8 cellular contexts compared by ENCODE assay signal in genomic region chr15:81286626-81287081, GRCh38.
DNase-seq lines count a peak whose midpoint lies in the region; ATAC-seq and TF ChIP-seq lines count a peak whose summit lies in the region.
"Not testable (repeated sequence)": the region's sequence is repeated elsewhere in the genome, so short reads cannot be mapped to it uniquely, and the experiment has no call there.

No MANE protein-coding gene starts in this region.

- H3K4me2 ChIP-seq in DOHH2 (ENCODE audit: low read length) (peak overlapping the region; percentile 68), SU-DHL-6 (ENCODE audit: low read depth, low read length, poor library complexity, severe bottlenecking) (peak overlapping the region; percentile 48)

- H3K4me1 Mint-ChIP-seq in activated naive CD8-positive, alpha-beta T cell treated with anti-CD3 and anti-CD28 coated beads, Interleukin-2, amount 50 U/mL, for 24 hours = peaks cover 78% of the 10 kb centered on the region
- peaks cover 59% of the 10 kb centered on the region for H3K4me1 Mint-ChIP-seq in memory B cell
- peaks cover 85% of the 10 kb centered on the region for H3K4me1 Mint-ChIP-seq in stimulated activated naive CD8-positive, alpha-beta T cell treated with anti-CD3 and anti-CD28 coated beads, Interleukin-15, amount 100 ng/mL, for 72 hours

- peak; percentile 50 for ATAC-seq in GM19467 (IDR thresholded peaks at IDR 0.05; ENCODE audit: unreplicated experiment)
- ATAC-seq in HG03342 (IDR thresholded peaks at IDR 0.05; ENCODE audit: unreplicated experiment) = peak; percentile 47
- ATAC-seq in activated naive CD8-positive, alpha-beta T cell treated with anti-CD3 and anti-CD28 coated beads, Interleukin-2, amount 50 U/mL, for 24 hours = peak; percentile 80
- peak; percentile 86 for ATAC-seq in memory B cell (ENCODE audit: low read depth)
- ATAC-seq in stimulated activated naive CD8-positive, alpha-beta T cell treated with anti-CD3 and anti-CD28 coated beads, Interleukin-15, amount 100 ng/mL, for 72 hours = peak; percentile 87

- peaks cover 22% of the 10 kb centered on the region for H3K9me3 Mint-ChIP-seq in activated naive CD8-positive, alpha-beta T cell treated with anti-CD3 and anti-CD28 coated beads, Interleukin-2, amount 50 U/mL, for 24 hours
- not testable (repeated sequence) for H3K9me3 Mint-ChIP-seq in memory B cell
- H3K9me3 Mint-ChIP-seq in stimulated activated naive CD8-positive, alpha-beta T cell treated with anti-CD3 and anti-CD28 coated beads, Interleukin-15, amount 100 ng/mL, for 72 hours = peaks cover 19 to 21% of the 10 kb centered on the region in 2 donors

- peak overlapping the region; percentile 97 for H3K27ac Mint-ChIP-seq in activated naive CD8-positive, alpha-beta T cell treated with anti-CD3 and anti-CD28 coated beads, Interleukin-2, amount 50 U/mL, for 24 hours
- H3K27ac Mint-ChIP-seq in memory B cell = peak overlapping the region; percentile 100
- H3K27ac Mint-ChIP-seq in stimulated activated naive CD8-positive, alpha-beta T cell treated with anti-CD3 and anti-CD28 coated beads, Interleukin-15, amount 100 ng/mL, for 72 hours = peak overlapping the region; percentile 96 to 97

- H3F3A ChIP-seq in DOHH2 (ENCODE audit: control insufficient read depth, insufficient read depth); SU-DHL-6 (ENCODE audit: insufficient read depth): not testable (repeated sequence)

- not testable (repeated sequence) for H3K79me2 ChIP-seq in DOHH2 (ENCODE audit: control insufficient read depth, low read length); SU-DHL-6 (ENCODE audit: insufficient read depth, low read length)

- not testable (repeated sequence) for H3K4me3 ChIP-seq in DOHH2 (ENCODE audit: low read length); SU-DHL-6 (ENCODE audit: insufficient read depth, low read length, poor library complexity, severe bottlenecking)

- not testable (repeated sequence) for H3K36me3 ChIP-seq in DOHH2 (ENCODE audit: control insufficient read depth, low read length); SU-DHL-6 (ENCODE audit: low read length)

- not testable (repeated sequence) for H3K9ac ChIP-seq in SU-DHL-6 (ENCODE audit: low read length)

- peak overlapping the region; percentile 84 for H3K4me3 Mint-ChIP-seq in activated naive CD8-positive, alpha-beta T cell treated with anti-CD3 and anti-CD28 coated beads, Interleukin-2, amount 50 U/mL, for 24 hours
- H3K4me3 Mint-ChIP-seq in memory B cell = peak overlapping the region; percentile 47
- peak overlapping the region; percentile 82 to 85 for H3K4me3 Mint-ChIP-seq in stimulated activated naive CD8-positive, alpha-beta T cell treated with anti-CD3 and anti-CD28 coated beads, Interleukin-15, amount 100 ng/mL, for 72 hours

- H4K20me1 ChIP-seq in DOHH2 (ENCODE audit: control insufficient read depth, insufficient read depth, low read depth, low read length); SU-DHL-6 (ENCODE audit: low read depth, low read length): not testable (repeated sequence)

- not testable (repeated sequence) for H2AFZ ChIP-seq in SU-DHL-6 (ENCODE audit: low read depth, low read length, severe bottlenecking)

- peaks cover 68% of the 10 kb centered on the region for H3K4me1 ChIP-seq in DOHH2 (ENCODE audit: control insufficient read depth, low read length)

- not testable (repeated sequence) for H3K27me3 ChIP-seq in DOHH2 (ENCODE audit: control insufficient read depth, low read length); SU-DHL-6 (ENCODE audit: low read length)

- DNase-seq in activated CD8-positive, alpha-beta memory T cell treated with anti-CD3 and anti-CD28 coated beads for 24 hours = peak; percentile 78
- not testable (repeated sequence) for DNase-seq in activated naive CD8-positive, alpha-beta T cell treated with anti-CD3 and anti-CD28 coated beads, Interleukin-2, amount 50 U/mL, for 24 hours; stimulated activated naive CD8-positive, alpha-beta T cell treated with anti-CD3 and anti-CD28 coated beads, Interleukin-15, amount 100 ng/mL, for 72 hours
- DNase-seq in memory B cell (ENCODE audit: low spot score in 2 of 2) = peak; percentile 41 to 54

- not testable (repeated sequence) for H3K9me3 ChIP-seq in DOHH2 (ENCODE audit: control insufficient read depth, insufficient read depth, low read length); SU-DHL-6 (ENCODE audit: insufficient read depth, low read length)

- not testable (repeated sequence) for TF ChIP-seq CTCF in DOHH2 (IDR thresholded peaks at IDR 0.05; ENCODE audit: low read depth, low read length, poor library complexity, severe bottlenecking); SU-DHL-6 (IDR thresholded peaks at IDR 0.05; ENCODE audit: insufficient read depth, low read length, poor library complexity, severe bottlenecking)

- not testable (repeated sequence) for H3K27me3 Mint-ChIP-seq in activated naive CD8-positive, alpha-beta T cell treated with anti-CD3 and anti-CD28 coated beads, Interleukin-2, amount 50 U/mL, for 24 hours; memory B cell; stimulated activated naive CD8-positive, alpha-beta T cell treated with anti-CD3 and anti-CD28 coated beads, Interleukin-15, amount 100 ng/mL, for 72 hours

- peaks cover 41% of the 10 kb centered on the region for H3K36me3 Mint-ChIP-seq in activated naive CD8-positive, alpha-beta T cell treated with anti-CD3 and anti-CD28 coated beads, Interleukin-2, amount 50 U/mL, for 24 hours (ENCODE audit: low read depth)
- H3K36me3 Mint-ChIP-seq in memory B cell = not testable (repeated sequence)

- H3K27ac ChIP-seq in DOHH2 (ENCODE audit: low read depth, low read length) = 0 out of 2 replicates have a peak overlapping the region, but pooled peaks have one; percentile 51
- H3K27ac ChIP-seq in SU-DHL-6 (ENCODE audit: low read depth, low read length) = not testable (repeated sequence)

- not testable (repeated sequence) for H3K9me2 ChIP-seq in DOHH2 (replicated peaks; ENCODE audit: control insufficient read depth, low read length); SU-DHL-6 (replicated peaks; ENCODE audit: insufficient read depth, low read length)
